18 cellular contexts compared by ENCODE assay signal in the genomic region with DNA sequence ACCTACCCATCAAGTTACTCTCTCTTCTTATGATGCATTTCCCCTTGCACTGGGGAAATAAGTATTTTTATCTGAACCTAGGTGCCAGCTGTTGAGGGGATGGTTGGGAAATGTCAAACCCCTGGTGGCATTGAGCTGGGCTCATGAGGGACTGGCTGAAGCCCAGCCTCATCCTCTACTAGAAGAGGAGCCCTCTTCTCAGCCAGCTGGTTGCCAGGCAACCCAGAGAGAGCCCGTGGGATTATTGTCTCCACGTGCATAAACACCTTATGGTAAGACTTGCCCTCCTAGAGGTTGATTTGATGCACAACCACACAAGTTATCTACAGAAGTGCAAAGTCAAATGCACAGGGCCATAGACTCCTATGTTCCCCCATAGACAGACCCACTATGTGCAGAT.
DNase-seq lines count a peak whose midpoint lies in the region; ATAC-seq, FAIRE-seq and TF ChIP-seq lines count a peak whose summit lies in the region.
"Had no signal": no experiment of that assay in that cellular context is flagged by ENCODE, and none has a peak within 500 bp of the region (broad histone marks: within the 10 kb centered on the region; RNA-seq: fewer than 3 reads in every experiment).

No MANE protein-coding gene starts in this region.

- no peaks in the 10 kb centered on the region for H3K36me3 Mint-ChIP-seq in CD4-positive, alpha-beta memory T cell
- H3K36me3 Mint-ChIP-seq: CD14-positive monocyte; CD8-positive, alpha-beta memory T cell had no signal

- WGBS in K562 (ENCODE audit: insufficient coverage, low coverage, missing lambda C conversion rate), result 0% methylated on average over 2 of the region's 2 CpGs

- intact Hi-C loops in K562 (cut with micrococcal nuclease), result no loop called here
- intact Hi-C loops in CD4-positive, alpha-beta memory T cell (cut with micrococcal nuclease), result no loop called here

- BruUV-seq in K562 (replicated peaks; lab: Mats Ljungman, UMichigan), result no TSS peak

- H3K4me3 ChIP-seq in K562, result no peak overlapping the region
- H3K4me3 ChIP-seq in CD4-positive, alpha-beta memory T cell (ENCODE audit: low read length in 2 of 2), result no peak overlapping the region
- H3K4me3 ChIP-seq: GM23248 had no signal

- no peaks in the 10 kb centered on the region for H3K9me1 ChIP-seq in K562 (ENCODE audit: control insufficient read depth, insufficient read depth, low read length)

- no peak overlapping the region for H3K9ac ChIP-seq in K562 (ENCODE audit: insufficient read depth in 1 of 2, low read depth in 2 of 2, low read length in 2 of 2)
- H3K9ac ChIP-seq: GM23248 had no signal

- no peak for ATAC-seq in K562
- ATAC-seq: HepG2 had no signal

- H3K27me3 Mint-ChIP-seq in CD4-positive, alpha-beta memory T cell, result peaks cover 16 to 18% of the 10 kb centered on the region in 2 donors

- H3K79me2 ChIP-seq in K562 (ENCODE audit: control insufficient read depth, insufficient read depth, low read length), result no peaks in the 10 kb centered on the region

- H3K36me3 ChIP-seq in K562 (ENCODE audit: control insufficient read depth, insufficient read depth, low read length), result no peaks in the 10 kb centered on the region
- H3K36me3 ChIP-seq in CD4-positive, alpha-beta memory T cell (ENCODE audit: insufficient read depth, low read length), result no peaks in the 10 kb centered on the region

- no peak for FAIRE-seq in K562 (lab: Jason Lieb, UNC)
- FAIRE-seq: A204.1, G401.6, GM12891, HepG2, HTR-8/SVneo had no signal

- H3K27ac Mint-ChIP-seq in CD4-positive, alpha-beta memory T cell, result no peak overlapping the region
- H3K27ac Mint-ChIP-seq: CD14-positive monocyte; CD8-positive, alpha-beta memory T cell had no signal

- H4K20me1 ChIP-seq in K562 (replicated peaks; ENCODE audit: control insufficient read depth, insufficient read depth, low read length), result no peaks in the 10 kb centered on the region

- no peak for TF ChIP-seq EP300 in K562 (IDR thresholded peaks at IDR 0.05; ENCODE audit: low read length)

- DNase-seq in NCI-H2227 (lab: John Stamatoyannopoulos, UW; ENCODE audit: unreplicated experiment), result peak; percentile 31
- DNase-seq in NCI-H2227 treated with DMSO at 0.1 percent for 48 hours (lab: John Stamatoyannopoulos, UW), result no peak
- DNase-seq in G401 (ENCODE audit: low spot score), result peak; percentile 44
- DNase-seq in NCI-H2171 treated with DMSO at 0.1 percent for 48 hours (lab: John Stamatoyannopoulos, UW), result peak; percentile 62
- DNase-seq in K562 (ENCODE audit: extremely low read depth in 1 of 4, low spot score in 3 of 4), result no peak
- no peak for DNase-seq in CD4-positive, alpha-beta memory T cell
- no peak for DNase-seq in activated T-cell treated with anti-CD3 and anti-CD28 coated beads, Interleukin-2, amount 50 U/mL, for 1 hour
- DNase-seq: Caco-2; CD8-positive, alpha-beta memory T cell; DMS79; GM23248; H7 had no signal

- POLR2A ChIA-PET in K562 (lab: Yijun Ruan, JAX), result interaction anchor here (1.1 kb wide), 1 partner anchor 10 kb away, joined by 3 read pairs; no protein-coding TSS in a partner anchor
- POLR2A ChIA-PET in CD4-positive, alpha-beta memory T cell (lab: Charles Lee; ENCODE audit: partially characterized antibody), result no interaction called here

- H3K9me3 Mint-ChIP-seq in CD4-positive, alpha-beta memory T cell, result peaks cover 0 to 4% (median 0%) of the 10 kb centered on the region in 8 donors
- H3K9me3 Mint-ChIP-seq: CD14-positive monocyte; CD8-positive, alpha-beta memory T cell had no signal

- H3K4me2 ChIP-seq in K562 (ENCODE audit: insufficient read depth, low read length), result no peak overlapping the region

- no peak for TF ChIP-seq RAD21 in K562 (CRISPR knock-in tag; conservative IDR thresholded peaks at IDR 0.05 in 1 of 2, IDR thresholded peaks at IDR 0.05 in 1 of 2)

- H3K9me3 ChIP-seq in K562 (replicated peaks; ENCODE audit: control insufficient read depth, insufficient read depth, low read depth, low read length), result no peaks in the 10 kb centered on the region
- no peaks in the 10 kb centered on the region for H3K9me3 ChIP-seq in CD4-positive, alpha-beta memory T cell (ENCODE audit: control insufficient read depth in 1 of 2, low read length in 2 of 2)
- H3K9me3 ChIP-seq: Caco-2 had no signal

- no peak overlapping the region for H3K27ac ChIP-seq in K562 (ENCODE audit: extremely low read depth, low read depth, low read length)
- H3K27ac ChIP-seq in CD4-positive, alpha-beta memory T cell (ENCODE audit: low read depth, low read length), result no peak overlapping the region
- H3K27ac ChIP-seq: GM23248 had no signal

- no peaks in the 10 kb centered on the region for H3K4me1 ChIP-seq in K562 (replicated peaks in 1 of 2; ENCODE audit: control insufficient read depth in 2 of 2, insufficient read depth in 2 of 2, low read length in 2 of 2)
- H3K4me1 ChIP-seq in CD4-positive, alpha-beta memory T cell (ENCODE audit: insufficient read depth, low read length), result no peaks in the 10 kb centered on the region
- H3K4me1 ChIP-seq: Caco-2 had no signal

- no peaks in the 10 kb centered on the region for H3K4me1 Mint-ChIP-seq in CD4-positive, alpha-beta memory T cell
- H3K4me1 Mint-ChIP-seq: CD14-positive monocyte; CD8-positive, alpha-beta memory T cell had no signal

- no peaks in the 10 kb centered on the region for H3K27me3 ChIP-seq in K562 (ENCODE audit: control insufficient read depth in 2 of 2, insufficient read depth in 2 of 2, low read length in 2 of 2)
- H3K27me3 ChIP-seq in CD4-positive, alpha-beta memory T cell (ENCODE audit: insufficient read depth, low read length), result no peaks in the 10 kb centered on the region

- CTCF ChIA-PET in K562 (lab: Yijun Ruan, JAX; ENCODE audit: low intra/inter-chr PET ratio), result no interaction called here
- CTCF ChIA-PET in CD4-positive, alpha-beta memory T cell (lab: Charles Lee; ENCODE audit: partially characterized antibody), result no interaction called here

- TF ChIP-seq POLR2A in K562 (conservative IDR thresholded peaks at IDR 0.05), result no peak

- H3K4me3 Mint-ChIP-seq in CD4-positive, alpha-beta memory T cell, result no peak overlapping the region
- H3K4me3 Mint-ChIP-seq: CD14-positive monocyte had no signal

- no peak for TF ChIP-seq CTCF in K562 (IDR thresholded peaks at IDR 0.05 in 2 of 3, conservative IDR thresholded peaks at IDR 0.05 in 1 of 3; ENCODE audit: insufficient read depth in 2 of 3, low read depth in 1 of 3, low read length in 3 of 3)

- in situ Hi-C loops in G401 (cut with HindIII; ENCODE audit: low sequenced_read_pairs), result no loop called here
- in situ Hi-C loops in K562 (cut with MboI), result no loop called here

- H2AFZ ChIP-seq in K562 (ENCODE audit: low read depth, low read length), result no peak overlapping the region
- H2AFZ ChIP-seq: GM23248 had no signal

TF ChIP-seq in K562, 482 proteins besides CTCF, POLR2A, EP300 and RAD21:
- TF ChIP-seq FOXA1 (IDR thresholded peaks at IDR 0.05; ENCODE audit: borderline replicate concordance), result no peak
- TF ChIP-seq ETV5 (CRISPR knock-in tag; IDR thresholded peaks at IDR 0.05; ENCODE audit: low read depth), result no peak
- peak; percentile 28 for TF ChIP-seq RFX1 (IDR thresholded peaks at IDR 0.05)

Comparison
In these comparisons a context has a peak if more than half of its experiments do, and no peak if none do; other contexts are left out.
1. DNase-seq: peak in NCI-H2227 (single experiment), G401 (single experiment) and NCI-H2171 treated with DMSO at 0.1 percent for 48 hours (single experiment); none in NCI-H2227 treated with DMSO at 0.1 percent for 48 hours (single experiment), K562 (0 of 4), CD4-positive, alpha-beta memory T cell (0 of 5) and activated T-cell treated with anti-CD3 and anti-CD28 coated beads, Interleukin-2, amount 50 U/mL, for 1 hour (single experiment).